In genomic region chr4:148094149-148094548, GRCh38 we compare ENCODE assay signal across 17 cellular contexts.
DNase-seq lines count a peak whose midpoint lies in the region; ATAC-seq, FAIRE-seq and TF ChIP-seq lines count a peak whose summit lies in the region.
"Had no signal": no experiment of that assay in that cellular context is flagged by ENCODE, and none has a peak within 500 bp of the region (broad histone marks: within the 10 kb centered on the region; RNA-seq: fewer than 3 reads in every experiment).

No MANE protein-coding gene starts in this region.

- H3K9me3 Mint-ChIP-seq in activated naive CD4-positive, alpha-beta T cell treated with anti-CD3 and anti-CD28 coated beads, Interleukin-2, amount 50 U/mL, for 24 hours: no peaks in the 10 kb centered on the region
- H3K9me3 Mint-ChIP-seq in activated naive CD4-positive, alpha-beta T cell treated with anti-CD3 and anti-CD28 coated beads, Interleukin-2, amount 10 ng/mL, durations not matched to agents 7 days and 5 days: no peaks in the 10 kb centered on the region
- no peaks in the 10 kb centered on the region for H3K9me3 Mint-ChIP-seq in stimulated activated effector memory CD8-positive, alpha-beta T cell treated with anti-CD3 and anti-CD28 coated beads, Interleukin-12 subunit alpha, Interleukin-12 subunit beta, amount 100 ng/mL, for 72 hours
- H3K9me3 Mint-ChIP-seq: CD14-positive monocyte had no signal

- CTCF ChIA-PET in activated naive CD4-positive, alpha-beta T cell treated with anti-CD3 and anti-CD28 coated beads, Interleukin-2, amount 10 ng/mL, durations not matched to agents 7 days and 5 days (lab: Charles Lee): no interaction called here

- H3K4me3 ChIP-seq in esophagus muscularis mucosa (no peak overlapping the region), gastrocnemius medialis (no peak overlapping the region)

- H3K4me1 Mint-ChIP-seq in activated naive CD4-positive, alpha-beta T cell treated with anti-CD3 and anti-CD28 coated beads, Interleukin-2, amount 50 U/mL, for 24 hours: peaks cover 21% of the 10 kb centered on the region
- H3K4me1 Mint-ChIP-seq in activated naive CD4-positive, alpha-beta T cell treated with anti-CD3 and anti-CD28 coated beads, Interleukin-2, amount 10 ng/mL, durations not matched to agents 7 days and 5 days: no peaks in the 10 kb centered on the region
- H3K4me1 Mint-ChIP-seq in stimulated activated effector memory CD8-positive, alpha-beta T cell treated with anti-CD3 and anti-CD28 coated beads, Interleukin-12 subunit alpha, Interleukin-12 subunit beta, amount 100 ng/mL, for 72 hours: peaks cover 9% of the 10 kb centered on the region
- H3K4me1 Mint-ChIP-seq: B cell had no signal

- peaks cover 8% of the 10 kb centered on the region for H3K36me3 Mint-ChIP-seq in activated naive CD4-positive, alpha-beta T cell treated with anti-CD3 and anti-CD28 coated beads, Interleukin-2, amount 50 U/mL, for 24 hours
- no peaks in the 10 kb centered on the region for H3K36me3 Mint-ChIP-seq in activated naive CD4-positive, alpha-beta T cell treated with anti-CD3 and anti-CD28 coated beads, Interleukin-2, amount 10 ng/mL, durations not matched to agents 7 days and 5 days
- H3K36me3 Mint-ChIP-seq in stimulated activated effector memory CD8-positive, alpha-beta T cell treated with anti-CD3 and anti-CD28 coated beads, Interleukin-12 subunit alpha, Interleukin-12 subunit beta, amount 100 ng/mL, for 72 hours: peaks cover 6% of the 10 kb centered on the region
- H3K36me3 Mint-ChIP-seq: CD14-positive monocyte had no signal

- ATAC-seq in gastrocnemius medialis: peak; percentile 51 to 69
- ATAC-seq in stimulated activated effector memory CD8-positive, alpha-beta T cell treated with anti-CD3 and anti-CD28 coated beads, Interleukin-12 subunit alpha, Interleukin-12 subunit beta, amount 100 ng/mL, for 72 hours: no peak
- ATAC-seq: SK-N-SH treated with all-trans-retinoic acid at 6 μM for 48 hours had no signal

- H3K27ac Mint-ChIP-seq in activated naive CD4-positive, alpha-beta T cell treated with anti-CD3 and anti-CD28 coated beads, Interleukin-2, amount 50 U/mL, for 24 hours: peak overlapping the region; percentile 3
- no peak overlapping the region for H3K27ac Mint-ChIP-seq in activated naive CD4-positive, alpha-beta T cell treated with anti-CD3 and anti-CD28 coated beads, Interleukin-2, amount 10 ng/mL, durations not matched to agents 7 days and 5 days
- no peak overlapping the region for H3K27ac Mint-ChIP-seq in stimulated activated effector memory CD8-positive, alpha-beta T cell treated with anti-CD3 and anti-CD28 coated beads, Interleukin-12 subunit alpha, Interleukin-12 subunit beta, amount 100 ng/mL, for 72 hours
- H3K27ac Mint-ChIP-seq: B cell, CD14-positive monocyte had no signal

- no peaks in the 10 kb centered on the region for H3K27me3 Mint-ChIP-seq in activated naive CD4-positive, alpha-beta T cell treated with anti-CD3 and anti-CD28 coated beads, Interleukin-2, amount 50 U/mL, for 24 hours
- H3K27me3 Mint-ChIP-seq in activated naive CD4-positive, alpha-beta T cell treated with anti-CD3 and anti-CD28 coated beads, Interleukin-2, amount 10 ng/mL, durations not matched to agents 7 days and 5 days: no peaks in the 10 kb centered on the region
- H3K27me3 Mint-ChIP-seq: B cell had no signal

- no peaks in the 10 kb centered on the region for H3K27me3 ChIP-seq in esophagus muscularis mucosa
- no peaks in the 10 kb centered on the region for H3K27me3 ChIP-seq in gastrocnemius medialis

- H3K4me3 Mint-ChIP-seq in activated naive CD4-positive, alpha-beta T cell treated with anti-CD3 and anti-CD28 coated beads, Interleukin-2, amount 50 U/mL, for 24 hours: no peak overlapping the region
- no peak overlapping the region for H3K4me3 Mint-ChIP-seq in activated naive CD4-positive, alpha-beta T cell treated with anti-CD3 and anti-CD28 coated beads, Interleukin-2, amount 10 ng/mL, durations not matched to agents 7 days and 5 days
- H3K4me3 Mint-ChIP-seq in stimulated activated effector memory CD8-positive, alpha-beta T cell treated with anti-CD3 and anti-CD28 coated beads, Interleukin-12 subunit alpha, Interleukin-12 subunit beta, amount 100 ng/mL, for 72 hours: no peak overlapping the region
- H3K4me3 Mint-ChIP-seq: B cell, CD14-positive monocyte had no signal

- no peak for DNase-seq in activated naive CD4-positive, alpha-beta T cell treated with anti-CD3 and anti-CD28 coated beads, Interleukin-2, amount 10 ng/mL, durations not matched to agents 7 days and 5 days
- DNase-seq in NCI-H524 (lab: John Stamatoyannopoulos, UW) (peak; percentile 39 to 66), esophagus muscularis mucosa (ENCODE audit: extremely low spot score) (peak; percentile 72), gastrocnemius medialis (no peak), GM12891 (ENCODE audit: insufficient read length, low spot score) (no peak)
- DNase-seq in stimulated activated effector memory CD8-positive, alpha-beta T cell treated with anti-CD3 and anti-CD28 coated beads, Interleukin-12 subunit alpha, Interleukin-12 subunit beta, amount 100 ng/mL, for 72 hours (ENCODE audit: low spot score in 2 of 2): no peak
- DNase-seq: DMS79, Kasumi-1, NCI-H1417 treated with DMSO at 0.1 percent for 48 hours, NCI-H187, NCI-H526 treated with DMSO at 0.1 percent for 48 hours had no signal

- no peak for TF ChIP-seq POLR2A in esophagus muscularis mucosa (IDR thresholded peaks at IDR 0.05; ENCODE audit: low read depth)
- TF ChIP-seq POLR2A in gastrocnemius medialis (IDR thresholded peaks at IDR 0.05): no peak
- no peak for TF ChIP-seq POLR2A in GM12891 (IDR thresholded peaks at IDR 0.05; ENCODE audit: low read depth, low read length)

- no peak for TF ChIP-seq EP300 in esophagus muscularis mucosa (IDR thresholded peaks at IDR 0.05)

- peaks cover 0 to 12% (median 6%) of the 10 kb centered on the region in 4 donors for H3K4me1 ChIP-seq in esophagus muscularis mucosa
- peaks cover 17 to 28% of the 10 kb centered on the region in 2 donors for H3K4me1 ChIP-seq in gastrocnemius medialis

- H3K36me3 ChIP-seq in esophagus muscularis mucosa (peaks cover 0 to 11% (median 0%) of the 10 kb centered on the region in 4 donors), gastrocnemius medialis (no peaks in the 10 kb centered on the region)

- 89% methylated on average over 1 of the region's 1 CpG for WGBS in esophagus muscularis mucosa

- TF ChIP-seq CTCF in esophagus muscularis mucosa (IDR thresholded peaks at IDR 0.05): no peak
- TF ChIP-seq CTCF in gastrocnemius medialis (IDR thresholded peaks at IDR 0.05 in 4 of 5, conservative IDR thresholded peaks at IDR 0.05 in 1 of 5): no peak

- no peak overlapping the region for H3K27ac ChIP-seq in esophagus muscularis mucosa (replicated peaks in 1 of 4)
- H3K27ac ChIP-seq in gastrocnemius medialis: peak overlapping the region in 1 of 4 donors; percentile 24
- H3K27ac ChIP-seq: RWPE1 had no signal

- no peak for FAIRE-seq in GM12891 (lab: Jason Lieb, UNC)
- FAIRE-seq: A204.1 had no signal

- H3K9me3 ChIP-seq in esophagus muscularis mucosa (no peaks in the 10 kb centered on the region), gastrocnemius medialis (no peaks in the 10 kb centered on the region)

- intact Hi-C loops in esophagus muscularis mucosa (cut with DNase I) (loop anchor here (10.0 kb wide), 1 partner anchor 351 kb away; the partner anchor contains the start of gene NR3C2), gastrocnemius medialis (cut with DNase I; ENCODE audit: low total_unique reads) (no loop called here)

- in situ Hi-C loops in gastrocnemius medialis (cut with MboI; ENCODE audit: low sequenced_read_pairs in 4 of 4): no loop called here

TF ChIP-seq in GM12891, 5 proteins besides CTCF, POLR2A, EP300 and RAD21:
- no peak for TF ChIP-seq TAF1 (IDR thresholded peaks at IDR 0.05; ENCODE audit: low read depth, low read length)
- TF ChIP-seq SPI1 (IDR thresholded peaks at IDR 0.05; ENCODE audit: low read depth, low read length): no peak
- TF ChIP-seq POLR2AphosphoS5 (IDR thresholded peaks at IDR 0.05; ENCODE audit: low read depth, low read length): no peak
- TF ChIP-seq PAX5 (IDR thresholded peaks at IDR 0.05; ENCODE audit: insufficient read depth, low read length, severe bottlenecking): no peak
- no peak for TF ChIP-seq POU2F2 (IDR thresholded peaks at IDR 0.05; ENCODE audit: low read depth, low read length)

Comparison
In these comparisons a context has a peak if more than half of its experiments do, and no peak if none do; other contexts are left out.
1. DNase-seq: peak in NCI-H524 (2 of 2) and esophagus muscularis mucosa (single experiment); none in activated naive CD4-positive, alpha-beta T cell treated with anti-CD3 and anti-CD28 coated beads, Interleukin-2, amount 10 ng/mL, durations not matched to agents 7 days and 5 days (single experiment), gastrocnemius medialis (0 of 2), stimulated activated effector memory CD8-positive, alpha-beta T cell treated with anti-CD3 and anti-CD28 coated beads, Interleukin-12 subunit alpha, Interleukin-12 subunit beta, amount 100 ng/mL, for 72 hours (0 of 2) and GM12891 (single experiment).